In genomic region chr13:42367836-42368235, GRCh38 we compare ENCODE assay signal across 23 cellular contexts.
DNase-seq lines count a peak whose midpoint lies in the region; ATAC-seq, FAIRE-seq and TF ChIP-seq lines count a peak whose summit lies in the region.
"Had no signal": no experiment of that assay in that cellular context is flagged by ENCODE, and none has a peak within 500 bp of the region (broad histone marks: within the 10 kb centered on the region; RNA-seq: fewer than 3 reads in every experiment).

No MANE protein-coding gene starts in this region.

- H3K79me2 ChIP-seq in mammary epithelial cell (ENCODE audit: insufficient read depth, low read length) (no peaks in the 10 kb centered on the region), K562 (ENCODE audit: control insufficient read depth, insufficient read depth, low read length) (no peaks in the 10 kb centered on the region)

- intact Hi-C loops in MCF 10A (cut with micrococcal nuclease) (no loop called here), mammary epithelial cell (cut with micrococcal nuclease) (no loop called here), K562 (cut with micrococcal nuclease) (no loop called here)
- intact Hi-C loops in CD4-positive, alpha-beta T cell (cut with DNase I, micrococcal nuclease) = loop anchor here in 1 of 2 experiments (5.0 kb wide), 1 partner anchor 44 kb away; no protein-coding TSS in a partner anchor

- 95% methylated on average over 2 of the region's 2 CpGs for WGBS in mammary epithelial cell (ENCODE audit: low coverage, missing lambda C conversion rate)
- 0% methylated on average over 1 of the region's 2 CpGs for WGBS in K562 (ENCODE audit: insufficient coverage, low coverage, missing lambda C conversion rate)

- H3K4me3 ChIP-seq in mammary epithelial cell (replicated peaks in 1 of 3; ENCODE audit: insufficient read depth in 1 of 3, low read depth in 2 of 3, low read length in 3 of 3) (no peak overlapping the region), K562 (no peak overlapping the region)
- H3K4me3 ChIP-seq: left ventricle myocardium inferior, sigmoid colon, uterus had no signal

- no peak overlapping the region for H3K27ac Mint-ChIP-seq in MCF 10A (ENCODE audit: low read depth, unreplicated experiment)
- no peak overlapping the region for H3K27ac Mint-ChIP-seq in CD4-positive, alpha-beta T cell
- no peak overlapping the region for H3K27ac Mint-ChIP-seq in nephron progenitor cell
- H3K27ac Mint-ChIP-seq: activated CD8-positive, alpha-beta memory T cell treated with anti-CD3 and anti-CD28 coated beads, Interleukin-2, amount 10 ng/mL, durations not matched to agents 7 days and 5 days; activated naive CD4-positive, alpha-beta T cell treated with anti-CD3 and anti-CD28 coated beads, Interleukin-2, amount 50 U/mL, for 72 hours; activated T-helper 1 cell treated with anti-CD3 and anti-CD28 coated beads, Interleukin-12 subunit alpha, Interleukin-12 subunit beta, Interleukin-2, Interleukin-4 antibody, amounts not matched to agents 30 ng/mL and 10 ng/mL and 1 ng/mL, durations not matched to agents 14 hours and 24 hours and 36 hours; CD4-positive, CD25-positive, alpha-beta regulatory T cell; effector memory CD8-positive, alpha-beta T cell; stimulated activated effector memory CD8-positive, alpha-beta T cell treated with anti-CD3 and anti-CD28 coated beads, Interleukin-12 subunit alpha, Interleukin-12 subunit beta, amount 100 ng/mL, for 72 hours had no signal

- H3K9me3 ChIP-seq in mammary epithelial cell (replicated peaks; ENCODE audit: insufficient read depth, low read length) (no peaks in the 10 kb centered on the region), K562 (replicated peaks; ENCODE audit: control insufficient read depth, insufficient read depth, low read depth, low read length) (no peaks in the 10 kb centered on the region)
- H3K9me3 ChIP-seq in CD4-positive, alpha-beta T cell (ENCODE audit: control insufficient read depth, low read length) = no peaks in the 10 kb centered on the region
- H3K9me3 ChIP-seq: left ventricle myocardium inferior, sigmoid colon, uterus had no signal

- no peak for TF ChIP-seq RAD21 in K562 (CRISPR knock-in tag; conservative IDR thresholded peaks at IDR 0.05 in 1 of 2, IDR thresholded peaks at IDR 0.05 in 1 of 2)

- no peak for TF ChIP-seq EP300 in K562 (IDR thresholded peaks at IDR 0.05; ENCODE audit: low read length)

- H2AFZ ChIP-seq in mammary epithelial cell (ENCODE audit: low read depth, low read length) (no peak overlapping the region), K562 (ENCODE audit: low read depth, low read length) (no peak overlapping the region)

- DNase-seq in MCF 10A (ENCODE audit: unreplicated experiment) (peak; percentile 22), mammary epithelial cell (no peak), NOMO-1 treated with dmso at 0.1 percent for 144 hours (lab: John Stamatoyannopoulos, UW; ENCODE audit: unreplicated experiment) (peak; percentile 44), K562 (ENCODE audit: extremely low read depth in 1 of 4, low spot score in 3 of 4) (no peak), NCI-H748 treated with DMSO at 0.1 percent for 48 hours (lab: John Stamatoyannopoulos, UW) (no peak), nephron progenitor cell (no peak)
- DNase-seq in CD4-positive, alpha-beta T cell = no peak
- DNase-seq: activated CD4-positive, CD25-positive, alpha-beta regulatory T cell treated with anti-CD3 and anti-CD28 coated beads, Interleukin-2, amount 50 U/mL, for 72 hours; activated CD8-positive, alpha-beta memory T cell treated with anti-CD3 and anti-CD28 coated beads, Interleukin-2, amount 10 ng/mL, durations not matched to agents 7 days and 5 days; CD4-positive, CD25-positive, alpha-beta regulatory T cell; effector memory CD8-positive, alpha-beta T cell; head of caudate nucleus; left ventricle myocardium inferior; NCI-H146; NCI-H345; posterior cingulate gyrus; sigmoid colon; uterus had no signal

- H3K36me3 ChIP-seq in mammary epithelial cell (ENCODE audit: insufficient read depth, low read length) (no peaks in the 10 kb centered on the region), K562 (ENCODE audit: control insufficient read depth, insufficient read depth, low read length) (no peaks in the 10 kb centered on the region)
- H3K36me3 ChIP-seq: left ventricle myocardium inferior, sigmoid colon, uterus had no signal

- H3K4me2 ChIP-seq in mammary epithelial cell (ENCODE audit: insufficient read depth, low read depth, low read length) (no peak overlapping the region), K562 (ENCODE audit: insufficient read depth, low read length) (no peak overlapping the region)

- no peak for TF ChIP-seq CTCF in MCF 10A (IDR thresholded peaks at IDR 0.05; ENCODE audit: unreplicated experiment)
- no peak for TF ChIP-seq CTCF in mammary epithelial cell (conservative IDR thresholded peaks at IDR 0.05 in 1 of 2, IDR thresholded peaks at IDR 0.05 in 1 of 2; ENCODE audit: extremely low read depth in 1 of 2, insufficient read depth in 1 of 2, low read depth in 1 of 2, low read length in 2 of 2)
- TF ChIP-seq CTCF in K562 (IDR thresholded peaks at IDR 0.05 in 2 of 3, conservative IDR thresholded peaks at IDR 0.05 in 1 of 3; ENCODE audit: insufficient read depth in 2 of 3, low read depth in 1 of 3, low read length in 3 of 3) = no peak
- no peak for TF ChIP-seq CTCF in CD4-positive, alpha-beta T cell (IDR thresholded peaks at IDR 0.05)
- no peak for TF ChIP-seq CTCF in nephron progenitor cell (IDR thresholded peaks at IDR 0.05)

- CTCF ChIA-PET in MCF 10A (lab: Yijun Ruan, JAX) (interaction anchor here (0.7 kb wide), 1 partner anchor 306 kb away, joined by 3 read pairs; no protein-coding TSS in a partner anchor), mammary epithelial cell (lab: Charles Lee; ENCODE audit: low non-redundant PET) (no interaction called here), K562 (lab: Yijun Ruan, JAX; ENCODE audit: low intra/inter-chr PET ratio) (no interaction called here)
- CTCF ChIA-PET in CD4-positive, alpha-beta T cell (lab: Charles Lee) = interaction anchor here (1.3 kb wide), 1 partner anchor 29 kb away, joined by 3 read pairs; no protein-coding TSS in a partner anchor

- no peaks in the 10 kb centered on the region for H3K27me3 Mint-ChIP-seq in MCF 10A (ENCODE audit: insufficient read depth, unreplicated experiment)
- H3K27me3 Mint-ChIP-seq in CD4-positive, alpha-beta T cell = no peaks in the 10 kb centered on the region
- no peaks in the 10 kb centered on the region for H3K27me3 Mint-ChIP-seq in nephron progenitor cell (ENCODE audit: low read depth, poor library complexity)
- H3K27me3 Mint-ChIP-seq: activated CD8-positive, alpha-beta memory T cell treated with anti-CD3 and anti-CD28 coated beads, Interleukin-2, amount 10 ng/mL, durations not matched to agents 7 days and 5 days had no signal

- ATAC-seq in K562 (no peak; the same call in 2 of the 3 replicates), GM18867 (IDR thresholded peaks at IDR 0.05; ENCODE audit: unreplicated experiment) (no peak)
- ATAC-seq in CD4-positive, alpha-beta T cell (ENCODE audit: poor library complexity) = no peak
- ATAC-seq: activated CD8-positive, alpha-beta memory T cell treated with anti-CD3 and anti-CD28 coated beads, Interleukin-2, amount 10 ng/mL, durations not matched to agents 7 days and 5 days; activated naive CD4-positive, alpha-beta T cell treated with anti-CD3 and anti-CD28 coated beads, Interleukin-2, amount 50 U/mL, for 72 hours; effector memory CD8-positive, alpha-beta T cell; stimulated activated effector memory CD8-positive, alpha-beta T cell treated with anti-CD3 and anti-CD28 coated beads, Interleukin-12 subunit alpha, Interleukin-12 subunit beta, amount 100 ng/mL, for 72 hours had no signal

- no peaks in the 10 kb centered on the region for H3K27me3 ChIP-seq in mammary epithelial cell (ENCODE audit: insufficient read depth, low read length)
- no peaks in the 10 kb centered on the region; a peak in 2 of 5 replicates for H3K27me3 ChIP-seq in K562 (ENCODE audit: control insufficient read depth in 2 of 2, insufficient read depth in 2 of 2, low read length in 2 of 2)
- no peaks in the 10 kb centered on the region for H3K27me3 ChIP-seq in CD4-positive, alpha-beta T cell (ENCODE audit: control insufficient read depth, insufficient read depth, low read length)
- H3K27me3 ChIP-seq: sigmoid colon, uterus had no signal

- no peak for TF ChIP-seq POLR2A in K562 (conservative IDR thresholded peaks at IDR 0.05)

- peaks cover 12% of the 10 kb centered on the region for H3K4me1 Mint-ChIP-seq in MCF 10A (ENCODE audit: insufficient read depth, unreplicated experiment)
- peaks cover 24% of the 10 kb centered on the region for H3K4me1 Mint-ChIP-seq in CD4-positive, alpha-beta T cell (ENCODE audit: low read depth)
- peaks cover 4% of the 10 kb centered on the region for H3K4me1 Mint-ChIP-seq in nephron progenitor cell

- no peak overlapping the region for H3K4me3 Mint-ChIP-seq in MCF 10A (ENCODE audit: unreplicated experiment)
- no peak overlapping the region for H3K4me3 Mint-ChIP-seq in CD4-positive, alpha-beta T cell
- no peak overlapping the region for H3K4me3 Mint-ChIP-seq in nephron progenitor cell
- H3K4me3 Mint-ChIP-seq: activated CD8-positive, alpha-beta memory T cell treated with anti-CD3 and anti-CD28 coated beads, Interleukin-2, amount 10 ng/mL, durations not matched to agents 7 days and 5 days; activated T-helper 1 cell treated with anti-CD3 and anti-CD28 coated beads, Interleukin-12 subunit alpha, Interleukin-12 subunit beta, Interleukin-2, Interleukin-4 antibody, amounts not matched to agents 30 ng/mL and 10 ng/mL and 1 ng/mL, durations not matched to agents 14 hours and 24 hours and 36 hours; CD4-positive, CD25-positive, alpha-beta regulatory T cell; effector memory CD8-positive, alpha-beta T cell; stimulated activated effector memory CD8-positive, alpha-beta T cell treated with anti-CD3 and anti-CD28 coated beads, Interleukin-12 subunit alpha, Interleukin-12 subunit beta, amount 100 ng/mL, for 72 hours had no signal

- dilution Hi-C loops in mammary epithelial cell (cut with HindIII; ENCODE audit: low sequenced_read_pairs) = no loop called here

- H3K9me3 Mint-ChIP-seq in MCF 10A (ENCODE audit: unreplicated experiment) = no peaks in the 10 kb centered on the region
- no peaks in the 10 kb centered on the region for H3K9me3 Mint-ChIP-seq in CD4-positive, alpha-beta T cell
- H3K9me3 Mint-ChIP-seq in nephron progenitor cell = no peaks in the 10 kb centered on the region
- H3K9me3 Mint-ChIP-seq: CD4-positive, CD25-positive, alpha-beta regulatory T cell; effector memory CD8-positive, alpha-beta T cell; stimulated activated effector memory CD8-positive, alpha-beta T cell treated with anti-CD3 and anti-CD28 coated beads, Interleukin-12 subunit alpha, Interleukin-12 subunit beta, amount 100 ng/mL, for 72 hours had no signal

- H3K4me1 ChIP-seq in mammary epithelial cell (ENCODE audit: insufficient read depth, low read length) (peaks cover 14% of the 10 kb centered on the region), K562 (replicated peaks in 1 of 2; ENCODE audit: control insufficient read depth in 2 of 2, insufficient read depth in 2 of 2, low read length in 2 of 2) (no peaks in the 10 kb centered on the region)
- H3K4me1 ChIP-seq: left ventricle myocardium inferior, sigmoid colon, uterus had no signal

- POLR2A ChIA-PET in MCF 10A (lab: Yijun Ruan, JAX) (no interaction called here), K562 (lab: Yijun Ruan, JAX) (no interaction called here)
- POLR2A ChIA-PET in CD4-positive, alpha-beta T cell (lab: Charles Lee) = no interaction called here

- in situ Hi-C loops in mammary epithelial cell (cut with MboI; ENCODE audit: low sequenced_read_pairs in 2 of 2) (no loop called here), K562 (cut with MboI) (no loop called here)

- H4K20me1 ChIP-seq in mammary epithelial cell (ENCODE audit: insufficient read depth, low read length) (no peaks in the 10 kb centered on the region), K562 (replicated peaks; ENCODE audit: control insufficient read depth, insufficient read depth, low read length) (no peaks in the 10 kb centered on the region)

- H3K36me3 Mint-ChIP-seq in MCF 10A (ENCODE audit: insufficient read depth, unreplicated experiment) (no peaks in the 10 kb centered on the region), nephron progenitor cell (ENCODE audit: low read depth) (no peaks in the 10 kb centered on the region)
- H3K36me3 Mint-ChIP-seq in CD4-positive, alpha-beta T cell (ENCODE audit: low read depth) = no peaks in the 10 kb centered on the region
- H3K36me3 Mint-ChIP-seq: stimulated activated effector memory CD8-positive, alpha-beta T cell treated with anti-CD3 and anti-CD28 coated beads, Interleukin-12 subunit alpha, Interleukin-12 subunit beta, amount 100 ng/mL, for 72 hours had no signal

- BruUV-seq in MCF 10A (replicated peaks; lab: Mats Ljungman, UMichigan) (no TSS peak), mammary epithelial cell (replicated peaks; lab: Mats Ljungman, UMichigan) (no TSS peak), K562 (replicated peaks; lab: Mats Ljungman, UMichigan) (no TSS peak)

- FAIRE-seq in K562 (lab: Jason Lieb, UNC) = no peak
- FAIRE-seq: H54 had no signal

- H3K27ac ChIP-seq in mammary epithelial cell (ENCODE audit: insufficient read depth, low read depth, low read length) (no peak overlapping the region), K562 (ENCODE audit: extremely low read depth, low read depth, low read length) (no peak overlapping the region)
- no peak overlapping the region for H3K27ac ChIP-seq in CD4-positive, alpha-beta T cell (ENCODE audit: low read depth, low read length)
- H3K27ac ChIP-seq: left ventricle myocardium inferior, sigmoid colon, uterus had no signal

- H3K9ac ChIP-seq in mammary epithelial cell (ENCODE audit: insufficient read depth, low read length) = no peak overlapping the region
- no peak overlapping the region for H3K9ac ChIP-seq in K562 (ENCODE audit: insufficient read depth in 1 of 2, low read depth in 2 of 2, low read length in 2 of 2)

- H3K9me1 ChIP-seq in K562 (ENCODE audit: control insufficient read depth, insufficient read depth, low read length) = no peaks in the 10 kb centered on the region

Comparison
In these comparisons a context has a peak if more than half of its experiments do, and no peak if none do; other contexts are left out.
1. DNase-seq: peak in MCF 10A (single experiment) and NOMO-1 treated with dmso at 0.1 percent for 144 hours (single experiment); none in mammary epithelial cell (single experiment), K562 (0 of 4), NCI-H748 treated with DMSO at 0.1 percent for 48 hours (single experiment), CD4-positive, alpha-beta T cell (0 of 10) and nephron progenitor cell (single experiment).
2. CTCF ChIA-PET loops: an anchor here in MCF 10A (0.7 kb wide) and CD4-positive, alpha-beta T cell (1.3 kb wide); none called in mammary epithelial cell and K562.